In genomic region chr3:108791473-108791872, GRCh38 we compare ENCODE assay signal across 2 cellular contexts.
TF ChIP-seq lines count a peak whose summit lies in the region.

No MANE protein-coding gene starts in this region.

TF ChIP-seq in H1, 55 proteins besides CTCF, POLR2A, EP300 and RAD21:
- TF ChIP-seq NRF1 (IDR thresholded peaks at IDR 0.05; ENCODE audit: low read depth, low read length) (no peak), JUN (IDR thresholded peaks at IDR 0.05; ENCODE audit: low read depth, low read length) (no peak), TEAD4 (IDR thresholded peaks at IDR 0.05; ENCODE audit: low read depth, low read length) (no peak), MAX (IDR thresholded peaks at IDR 0.05) (no peak), PHF8 (conservative IDR thresholded peaks at IDR 0.05; ENCODE audit: low read depth, low read length) (no peak), CHD1 (IDR thresholded peaks at IDR 0.05; ENCODE audit: low read depth, low read length) (no peak)

TF ChIP-seq in SK-N-SH treated with all-trans-retinoic acid at 6 μM for 48 hours, 23 proteins besides CTCF, POLR2A, EP300 and RAD21:
- no peak for TF ChIP-seq ZNF8 (CRISPR knock-in tag; IDR thresholded peaks at IDR 0.05)
- no peak for TF ChIP-seq ZC3H10 (CRISPR knock-in tag; IDR thresholded peaks at IDR 0.05)
- no peak for TF ChIP-seq ESRRG (CRISPR knock-in tag; IDR thresholded peaks at IDR 0.05)
- no peak for TF ChIP-seq ZFP30 (CRISPR knock-in tag; IDR thresholded peaks at IDR 0.05)
- no peak for TF ChIP-seq CREB5 (CRISPR knock-in tag; IDR thresholded peaks at IDR 0.05; ENCODE audit: low read depth)
- TF ChIP-seq, protein P1, sequence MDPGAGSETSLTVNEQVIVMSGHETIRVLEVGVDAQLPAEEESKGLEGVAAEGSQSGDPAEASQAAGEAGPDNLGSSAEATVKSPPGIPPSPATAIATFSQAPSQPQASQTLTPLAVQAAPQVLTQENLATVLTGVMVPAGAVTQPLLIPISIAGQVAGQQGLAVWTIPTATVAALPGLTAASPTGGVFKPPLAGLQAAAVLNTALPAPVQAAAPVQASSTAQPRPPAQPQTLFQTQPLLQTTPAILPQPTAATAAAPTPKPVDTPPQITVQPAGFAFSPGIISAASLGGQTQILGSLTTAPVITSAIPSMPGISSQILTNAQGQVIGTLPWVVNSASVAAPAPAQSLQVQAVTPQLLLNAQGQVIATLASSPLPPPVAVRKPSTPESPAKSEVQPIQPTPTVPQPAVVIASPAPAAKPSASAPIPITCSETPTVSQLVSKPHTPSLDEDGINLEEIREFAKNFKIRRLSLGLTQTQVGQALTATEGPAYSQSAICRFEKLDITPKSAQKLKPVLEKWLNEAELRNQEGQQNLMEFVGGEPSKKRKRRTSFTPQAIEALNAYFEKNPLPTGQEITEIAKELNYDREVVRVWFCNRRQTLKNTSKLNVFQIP (CRISPR knock-in tag; IDR thresholded peaks at IDR 0.05; ENCODE audit: borderline replicate concordance, low read depth): no peak
- no peak for TF ChIP-seq SNAI2 (CRISPR knock-in tag; IDR thresholded peaks at IDR 0.05)
- no peak for TF ChIP-seq RARB (CRISPR knock-in tag; IDR thresholded peaks at IDR 0.05)
- TF ChIP-seq, protein P2, sequence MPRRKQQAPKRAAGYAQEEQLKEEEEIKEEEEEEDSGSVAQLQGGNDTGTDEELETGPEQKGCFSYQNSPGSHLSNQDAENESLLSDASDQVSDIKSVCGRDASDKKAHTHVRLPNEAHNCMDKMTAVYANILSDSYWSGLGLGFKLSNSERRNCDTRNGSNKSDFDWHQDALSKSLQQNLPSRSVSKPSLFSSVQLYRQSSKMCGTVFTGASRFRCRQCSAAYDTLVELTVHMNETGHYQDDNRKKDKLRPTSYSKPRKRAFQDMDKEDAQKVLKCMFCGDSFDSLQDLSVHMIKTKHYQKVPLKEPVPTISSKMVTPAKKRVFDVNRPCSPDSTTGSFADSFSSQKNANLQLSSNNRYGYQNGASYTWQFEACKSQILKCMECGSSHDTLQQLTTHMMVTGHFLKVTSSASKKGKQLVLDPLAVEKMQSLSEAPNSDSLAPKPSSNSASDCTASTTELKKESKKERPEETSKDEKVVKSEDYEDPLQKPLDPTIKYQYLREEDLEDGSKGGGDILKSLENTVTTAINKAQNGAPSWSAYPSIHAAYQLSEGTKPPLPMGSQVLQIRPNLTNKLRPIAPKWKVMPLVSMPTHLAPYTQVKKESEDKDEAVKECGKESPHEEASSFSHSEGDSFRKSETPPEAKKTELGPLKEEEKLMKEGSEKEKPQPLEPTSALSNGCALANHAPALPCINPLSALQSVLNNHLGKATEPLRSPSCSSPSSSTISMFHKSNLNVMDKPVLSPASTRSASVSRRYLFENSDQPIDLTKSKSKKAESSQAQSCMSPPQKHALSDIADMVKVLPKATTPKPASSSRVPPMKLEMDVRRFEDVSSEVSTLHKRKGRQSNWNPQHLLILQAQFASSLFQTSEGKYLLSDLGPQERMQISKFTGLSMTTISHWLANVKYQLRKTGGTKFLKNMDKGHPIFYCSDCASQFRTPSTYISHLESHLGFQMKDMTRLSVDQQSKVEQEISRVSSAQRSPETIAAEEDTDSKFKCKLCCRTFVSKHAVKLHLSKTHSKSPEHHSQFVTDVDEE (CRISPR knock-in tag; IDR thresholded peaks at IDR 0.05): no peak
- no peak for TF ChIP-seq PPARA (CRISPR knock-in tag; IDR thresholded peaks at IDR 0.05; ENCODE audit: borderline replicate concordance)
- no peak for TF ChIP-seq ZNF565 (CRISPR knock-in tag; conservative IDR thresholded peaks at IDR 0.05; ENCODE audit: low read depth)
- TF ChIP-seq, protein P3, sequence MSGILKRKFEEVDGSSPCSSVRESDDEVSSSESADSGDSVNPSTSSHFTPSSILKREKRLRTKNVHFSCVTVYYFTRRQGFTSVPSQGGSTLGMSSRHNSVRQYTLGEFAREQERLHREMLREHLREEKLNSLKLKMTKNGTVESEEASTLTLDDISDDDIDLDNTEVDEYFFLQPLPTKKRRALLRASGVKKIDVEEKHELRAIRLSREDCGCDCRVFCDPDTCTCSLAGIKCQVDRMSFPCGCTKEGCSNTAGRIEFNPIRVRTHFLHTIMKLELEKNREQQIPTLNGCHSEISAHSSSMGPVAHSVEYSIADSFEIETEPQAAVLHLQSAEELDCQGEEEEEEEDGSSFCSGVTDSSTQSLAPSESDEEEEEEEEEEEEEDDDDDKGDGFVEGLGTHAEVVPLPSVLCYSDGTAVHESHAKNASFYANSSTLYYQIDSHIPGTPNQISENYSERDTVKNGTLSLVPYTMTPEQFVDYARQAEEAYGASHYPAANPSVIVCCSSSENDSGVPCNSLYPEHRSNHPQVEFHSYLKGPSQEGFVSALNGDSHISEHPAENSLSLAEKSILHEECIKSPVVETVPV (CRISPR knock-in tag; IDR thresholded peaks at IDR 0.05): no peak
- no peak for TF ChIP-seq CSDC2 (CRISPR knock-in tag; IDR thresholded peaks at IDR 0.05)
TF ChIP-seq in SK-N-SH treated with all-trans-retinoic acid at 6 μM for 48 hours: peak in this region for 0.
